In genomic region chr4:122710434-122711308, GRCh38 we compare ENCODE assay signal across 8 cellular contexts. TPM values are rescaled to one million over a fixed set of nuclear protein-coding genes. Genes with fewer than 3 reads are reported as not detected.
DNase-seq lines count a peak whose midpoint lies in the region; ATAC-seq and TF ChIP-seq lines count a peak whose summit lies in the region.

No MANE protein-coding gene starts in this region.

- peak; percentile 64 for DNase-seq in GM12865 (ENCODE audit: low read depth)
- DNase-seq in dermis microvascular lymphatic vessel endothelial cell (ENCODE audit: low read depth in 2 of 2): peak; percentile 84 to 86
- no peak for DNase-seq in H4 (ENCODE audit: low spot score)
- no peak for DNase-seq in CD1c-positive myeloid dendritic cell (ENCODE audit: extremely low spot score)
- no peak for DNase-seq in effector memory CD4-positive, alpha-beta T cell
- DNase-seq in T-helper 9 cell: no peak

- H3K4me1 ChIP-seq in effector memory CD4-positive, alpha-beta T cell (ENCODE audit: control insufficient read depth, insufficient read depth, low read length, poor library complexity, severe bottlenecking): no peaks in the 10 kb centered on the region

- no peaks in the 10 kb centered on the region for H3K36me3 ChIP-seq in effector memory CD4-positive, alpha-beta T cell (ENCODE audit: control insufficient read depth, insufficient read depth, low read length)

- H3K9me3 ChIP-seq in effector memory CD4-positive, alpha-beta T cell (ENCODE audit: control insufficient read depth, low read length): no peaks in the 10 kb centered on the region

- peak; percentile 62 for ATAC-seq in GM21423 (IDR thresholded peaks at IDR 0.05; ENCODE audit: unreplicated experiment)
- peak; percentile 56 for ATAC-seq in HG03575 (IDR thresholded peaks at IDR 0.05; ENCODE audit: extremely low read depth, insufficient number of reproducible peaks, low FRiP score, unreplicated experiment)

- H3K27me3 ChIP-seq in effector memory CD4-positive, alpha-beta T cell (replicated peaks; ENCODE audit: control insufficient read depth, insufficient read depth, low read length, poor library complexity, severe bottlenecking): no peaks in the 10 kb centered on the region

- H3K4me3 ChIP-seq in GM12865 (ENCODE audit: low read depth, low read length): no peak overlapping the region
- H3K4me3 ChIP-seq in effector memory CD4-positive, alpha-beta T cell (ENCODE audit: insufficient read depth, low read depth, low read length, poor library complexity, severe bottlenecking): no peak overlapping the region

- TF ChIP-seq CTCF in GM12865 (IDR thresholded peaks at IDR 0.05; ENCODE audit: insufficient read depth, low read depth, low read length, missing control alignments): no peak

- H3K27ac ChIP-seq in effector memory CD4-positive, alpha-beta T cell (ENCODE audit: insufficient read depth, low read length, poor library complexity, severe bottlenecking): no peak overlapping the region

RNA-seq across cellular contexts. Expression of gene BBS12, which starts 21.8 kb away (rescaled TPM):
- 4.3 and 4.4 TPM in 2 replicates for total RNA-seq in dermis microvascular lymphatic vessel endothelial cell
- 3.4 and 4.1 TPM in 2 replicates for total RNA-seq in H4 (2014; rRNA removed; shearing (Covaris generic))

Comparison
In these comparisons a context has a peak if more than half of its experiments do, and no peak if none do; other contexts are left out.
1. DNase-seq: peak in GM12865 (single experiment) and dermis microvascular lymphatic vessel endothelial cell (2 of 2); none in H4 (single experiment), CD1c-positive myeloid dendritic cell (single experiment), effector memory CD4-positive, alpha-beta T cell (0 of 3) and T-helper 9 cell (single experiment).